Comparison of ENCODE assay signal across 9 cellular contexts in genomic region chr18:10201226-10201625, GRCh38.
"Had no signal": no experiment of that assay in that cellular context is flagged by ENCODE, and none has a peak within 500 bp of the region (broad histone marks: within the 10 kb centered on the region; RNA-seq: fewer than 3 reads in every experiment).

No MANE protein-coding gene starts in this region.

- H3K4me3 ChIP-seq: GM23248, HAP-1, K562 had no signal

- H2AFZ ChIP-seq: GM23248 had no signal

- ATAC-seq: HCT116, K562 had no signal

- H3K4me3 Mint-ChIP-seq: HFFc6 had no signal

- H3K4me1 ChIP-seq: HAP-1 had no signal

- DNase-seq: GM23248, H7, HFFc6, IMR-90, KG1 had no signal

- H3K27ac ChIP-seq: GM23248 had no signal

- H3K9me3 Mint-ChIP-seq: HFFc6 had no signal

- H3K9me3 ChIP-seq: HAP-1 had no signal

- H3K9ac ChIP-seq: GM23248 had no signal

- H3K36me3 ChIP-seq: HAP-1 had no signal

- H3K27ac Mint-ChIP-seq: HFFc6 had no signal

- FAIRE-seq: HTR-8/SVneo, K562 had no signal
